In the genomic region with DNA sequence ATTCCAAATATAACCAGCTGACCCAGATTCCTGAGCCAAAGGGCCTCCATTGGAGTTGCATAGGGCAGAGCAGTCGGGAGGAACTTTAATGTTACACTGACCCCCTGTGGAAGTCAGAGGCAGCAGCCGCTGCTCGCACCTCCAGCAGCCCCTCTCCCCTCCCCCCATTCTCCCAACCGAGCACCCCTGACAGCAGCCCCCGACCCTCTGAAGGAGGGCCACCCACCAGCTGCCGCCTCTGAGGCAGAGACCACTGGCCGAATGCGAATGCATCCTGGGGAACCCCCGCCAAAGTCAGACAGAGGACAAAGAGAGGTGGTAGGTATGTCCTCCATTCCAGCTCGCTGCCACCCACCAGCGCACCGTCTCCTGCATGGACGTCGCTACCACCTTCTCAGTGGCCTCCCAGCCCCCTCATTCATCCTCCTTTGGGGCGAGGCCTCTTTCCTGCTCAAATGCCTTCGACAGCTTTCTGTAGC, we compare ENCODE assay signal across 8 cellular contexts.
A peak's percentile ranks its signal among the peaks of the same experiment; 100 is the strongest.
DNase-seq lines count a peak whose midpoint lies in the region; ATAC-seq and TF ChIP-seq lines count a peak whose summit lies in the region.

No MANE protein-coding gene starts in this region.

- H4K20me1 ChIP-seq in mammary epithelial cell (ENCODE audit: insufficient read depth, low read length), result no peaks in the 10 kb centered on the region

- 28% methylated on average over 13 of the region's 16 CpGs for WGBS in mammary epithelial cell (ENCODE audit: low coverage, missing lambda C conversion rate)

- no peaks in the 10 kb centered on the region for H3K9me3 Mint-ChIP-seq in Caco-2 (ENCODE audit: unreplicated experiment)

- H3K36me3 Mint-ChIP-seq in Caco-2 (ENCODE audit: insufficient read depth, unreplicated experiment), result no peaks in the 10 kb centered on the region

- H2AFZ ChIP-seq in mammary epithelial cell (ENCODE audit: low read depth, low read length), result no peak overlapping the region

- H3K9me3 ChIP-seq in Caco-2 (no peaks in the 10 kb centered on the region), mammary epithelial cell (replicated peaks; ENCODE audit: insufficient read depth, low read length) (no peaks in the 10 kb centered on the region)

- dilution Hi-C loops in mammary epithelial cell (cut with HindIII; ENCODE audit: low sequenced_read_pairs), result no loop called here

- no peaks in the 10 kb centered on the region for H3K36me3 ChIP-seq in Caco-2 (ENCODE audit: control insufficient read depth, insufficient read depth, low read length)
- H3K36me3 ChIP-seq in mammary epithelial cell (ENCODE audit: insufficient read depth, low read length), result no peaks in the 10 kb centered on the region

- POLR2A ChIA-PET in Caco-2 (lab: Charles Lee), result no interaction called here

- H3K27ac ChIP-seq in mammary epithelial cell (ENCODE audit: insufficient read depth, low read depth, low read length), result no peak overlapping the region

- peaks cover 2% of the 10 kb centered on the region for H3K27me3 Mint-ChIP-seq in Caco-2 (ENCODE audit: insufficient read depth, unreplicated experiment)

- H3K27ac Mint-ChIP-seq in Caco-2 (ENCODE audit: unreplicated experiment), result no peak overlapping the region

- DNase-seq in Caco-2 (peak; percentile 51 to 65), GM20000 (ENCODE audit: low spot score) (peak; percentile 55), NCI-H446 treated with DMSO at 0.1 percent for 48 hours (lab: John Stamatoyannopoulos, UW) (peak; percentile 14), mammary epithelial cell (peak; percentile 11), left kidney (ENCODE audit: low read depth, low spot score) (peak; percentile 77), foreskin melanocyte (no peak)

- no peak overlapping the region for H3K4me3 Mint-ChIP-seq in Caco-2 (ENCODE audit: unreplicated experiment)

- TF ChIP-seq CTCF in Caco-2 (IDR thresholded peaks at IDR 0.05; ENCODE audit: insufficient read depth in 1 of 2, low read depth in 1 of 2, low read length in 1 of 2, severe bottlenecking in 1 of 2, unreplicated experiment in 1 of 2) (peak; percentile 73 to 83), GM20000 (IDR thresholded peaks at IDR 0.05; ENCODE audit: extremely low read depth, missing control alignments) (peak; percentile 28), mammary epithelial cell (conservative IDR thresholded peaks at IDR 0.05 in 1 of 2, IDR thresholded peaks at IDR 0.05 in 1 of 2; ENCODE audit: extremely low read depth in 1 of 2, insufficient read depth in 1 of 2, low read depth in 1 of 2, low read length in 2 of 2) (peak; percentile 56 to 79)

- ATAC-seq in HG03521 (IDR thresholded peaks at IDR 0.05; ENCODE audit: unreplicated experiment) (no peak), HG03095 (IDR thresholded peaks at IDR 0.05; ENCODE audit: unreplicated experiment) (no peak)

- H3K4me1 ChIP-seq in Caco-2, result 0 out of 2 replicates have a peak, but pooled peaks cover 3% of the 10 kb centered on the region
- peaks cover 5% of the 10 kb centered on the region for H3K4me1 ChIP-seq in mammary epithelial cell (ENCODE audit: insufficient read depth, low read length)

- BruUV-seq in Caco-2 (replicated peaks; lab: Mats Ljungman, UMichigan), result no TSS peak
- no TSS peak for BruUV-seq in mammary epithelial cell (replicated peaks; lab: Mats Ljungman, UMichigan)

- no peaks in the 10 kb centered on the region for H3K79me2 ChIP-seq in mammary epithelial cell (ENCODE audit: insufficient read depth, low read length)

- H3K4me1 Mint-ChIP-seq in Caco-2 (ENCODE audit: low read depth, unreplicated experiment), result no peaks in the 10 kb centered on the region

- intact Hi-C loops in Caco-2 (cut with micrococcal nuclease; ENCODE audit: unreplicated experiment) (loop anchor here (1.0 to 2.0 kb wide), 2 partner anchors 892 to 973 kb away; no protein-coding TSS in a partner anchor), mammary epithelial cell (cut with micrococcal nuclease) (loop anchor here (1.0 to 5.0 kb wide), 6 partner anchors 128 to 1522 kb away; no protein-coding TSS in a partner anchor)

- no peak overlapping the region for H3K4me3 ChIP-seq in Caco-2 (ENCODE audit: low read depth, low read length)
- no peak overlapping the region for H3K4me3 ChIP-seq in mammary epithelial cell (replicated peaks in 1 of 3; ENCODE audit: insufficient read depth in 1 of 3, low read depth in 2 of 3, low read length in 3 of 3)

- no peak overlapping the region for H3K9ac ChIP-seq in mammary epithelial cell (ENCODE audit: insufficient read depth, low read length)

- H3K4me2 ChIP-seq in mammary epithelial cell (ENCODE audit: insufficient read depth, low read depth, low read length), result no peak overlapping the region

- CTCF ChIA-PET in Caco-2 (lab: Charles Lee) (interaction anchor here (0.7 to 0.9 kb wide), 2 partner anchors 336 to 973 kb away, joined by 3 to 4 read pairs; no protein-coding TSS in a partner anchor), mammary epithelial cell (lab: Charles Lee; ENCODE audit: low non-redundant PET) (interaction anchor here (0.7 kb wide), 1 partner anchor 13 kb away, joined by 19 read pairs; no protein-coding TSS in a partner anchor)

- H3K27me3 ChIP-seq in Caco-2 (replicated peaks; ENCODE audit: control insufficient read depth, insufficient read depth, low read length) (no peaks in the 10 kb centered on the region), mammary epithelial cell (ENCODE audit: insufficient read depth, low read length) (no peaks in the 10 kb centered on the region)

- in situ Hi-C loops in mammary epithelial cell (cut with MboI; ENCODE audit: low sequenced_read_pairs in 2 of 2), result no loop called here

Comparison
In these comparisons a context has a peak if more than half of its experiments do, and no peak if none do; other contexts are left out.
1. CTCF ChIP-seq: peak in every context shown above with its lines; median percentile 78 in Caco-2; 68 in mammary epithelial cell; 28 in GM20000.